Comparison of ENCODE assay signal across 18 cellular contexts in genomic region chr6:14516947-14517346, GRCh38.
DNase-seq lines count a peak whose midpoint lies in the region; ATAC-seq, FAIRE-seq and TF ChIP-seq lines count a peak whose summit lies in the region.
"Had no signal": no experiment of that assay in that cellular context is flagged by ENCODE, and none has a peak within 500 bp of the region (broad histone marks: within the 10 kb centered on the region; RNA-seq: fewer than 3 reads in every experiment).

No MANE protein-coding gene starts in this region.

- no peak for TF ChIP-seq EP300 in K562 (IDR thresholded peaks at IDR 0.05; ENCODE audit: low read length)

- FAIRE-seq in K562 (lab: Jason Lieb, UNC), result no peak
- FAIRE-seq in keratinocyte (lab: Jason Lieb, UNC), result no peak
- FAIRE-seq: A204.1 had no signal

- WGBS in K562 (ENCODE audit: insufficient coverage, low coverage, missing lambda C conversion rate), result 45% methylated on average over 11 of the region's 11 CpGs

- H3K4me1 ChIP-seq in K562 (replicated peaks in 1 of 2; ENCODE audit: control insufficient read depth in 2 of 2, insufficient read depth in 2 of 2, low read length in 2 of 2) (no peaks in the 10 kb centered on the region; a peak in 1 of 5 replicates), keratinocyte (ENCODE audit: control insufficient read depth, extremely low read depth, insufficient read depth, low read length) (peaks cover 25% of the 10 kb centered on the region), subcutaneous abdominal adipose tissue (ENCODE audit: control insufficient read depth in 5 of 5, insufficient read depth in 5 of 5, low read length in 5 of 5) (peaks cover 0 to 25% (median 13%) of the 10 kb centered on the region in 5 donors)
- H3K4me1 ChIP-seq: Caco-2 had no signal

- in situ Hi-C loops in K562 (cut with MboI), result no loop called here

- intact Hi-C loops in K562 (cut with micrococcal nuclease), result no loop called here

- dilution Hi-C loops in keratinocyte (cut with MboI; ENCODE audit: extremely low pct_ligation_motif_present, low sequenced_read_pairs), result no loop called here

- H3K4me2 ChIP-seq in K562 (ENCODE audit: insufficient read depth, low read length) (no peak overlapping the region), keratinocyte (ENCODE audit: control insufficient read depth, extremely low read depth, insufficient read depth, low read depth, low read length) (peak overlapping the region; percentile 89)

- ATAC-seq in K562 (no peak), HG03196 (IDR thresholded peaks at IDR 0.05; ENCODE audit: unreplicated experiment) (no peak), HG03565 (IDR thresholded peaks at IDR 0.05; ENCODE audit: unreplicated experiment) (no peak)

- H3K9me1 ChIP-seq in K562 (ENCODE audit: control insufficient read depth, insufficient read depth, low read length), result no peaks in the 10 kb centered on the region
- H3K9me1 ChIP-seq in keratinocyte (ENCODE audit: control insufficient read depth, extremely low read depth, insufficient read depth, low read length), result no peaks in the 10 kb centered on the region

- H3K27ac ChIP-seq in K562 (ENCODE audit: extremely low read depth, low read depth, low read length) (no peak overlapping the region), keratinocyte (ENCODE audit: control insufficient read depth, insufficient read depth, low read length) (peak overlapping the region; percentile 34), subcutaneous abdominal adipose tissue (ENCODE audit: low read depth, low read length) (peak overlapping the region; percentile 19)

- H3K79me2 ChIP-seq in K562 (ENCODE audit: control insufficient read depth, insufficient read depth, low read length) (no peaks in the 10 kb centered on the region), keratinocyte (ENCODE audit: control insufficient read depth, insufficient read depth, low read length) (no peaks in the 10 kb centered on the region)

- no peak for TF ChIP-seq POLR2A in K562 (conservative IDR thresholded peaks at IDR 0.05)

- DNase-seq in AG20443 (ENCODE audit: low spot score) (peak; percentile 39), K562 (ENCODE audit: extremely low read depth in 1 of 4, low spot score in 3 of 4) (no peak), keratinocyte (ENCODE audit: low read depth, low spot score) (no peak)
- no peak for DNase-seq in activated CD8-positive, alpha-beta memory T cell treated with anti-CD3 and anti-CD28 coated beads, Interleukin-2, amount 50 U/mL, for 4 hours
- DNase-seq: Caco-2, DMS153, HFFc6, IMR-90, MV-4-11, NCI-H1417 treated with DMSO at 0.1 percent for 48 hours, NCI-H1930, NCI-H748 treated with DMSO at 0.1 percent for 48 hours, OCI-M1, RPMI8226 had no signal

- H3K4me3 ChIP-seq in K562, result no peak overlapping the region
- peak overlapping the region in 2 of 3 experiments; percentile 49 to 50 for H3K4me3 ChIP-seq in keratinocyte (ENCODE audit: control insufficient read depth in 2 of 3, extremely low read depth in 1 of 3, insufficient read depth in 2 of 3, low read depth in 1 of 3, low read length in 3 of 3)
- peak overlapping the region in 2 of 5 donors; percentile 18 to 49 for H3K4me3 ChIP-seq in subcutaneous abdominal adipose tissue (ENCODE audit: low read depth in 1 of 5, low read length in 5 of 5)

- peak overlapping the region; percentile 81 for H2AFZ ChIP-seq in K562 (ENCODE audit: low read depth, low read length)
- peak overlapping the region; percentile 92 for H2AFZ ChIP-seq in keratinocyte (ENCODE audit: control insufficient read depth, low read length)

- H3K9ac ChIP-seq in K562 (ENCODE audit: insufficient read depth in 1 of 2, low read depth in 2 of 2, low read length in 2 of 2), result no peak overlapping the region
- peak overlapping the region; percentile 29 for H3K9ac ChIP-seq in keratinocyte (ENCODE audit: control insufficient read depth, extremely low read depth, insufficient read depth, low read length)
- H3K9ac ChIP-seq in subcutaneous abdominal adipose tissue (ENCODE audit: low read length in 5 of 5), result no peak overlapping the region

- no peak for TF ChIP-seq RAD21 in K562 (CRISPR knock-in tag; conservative IDR thresholded peaks at IDR 0.05 in 1 of 2, IDR thresholded peaks at IDR 0.05 in 1 of 2)

- TF ChIP-seq CTCF in K562 (IDR thresholded peaks at IDR 0.05 in 2 of 3, conservative IDR thresholded peaks at IDR 0.05 in 1 of 3; ENCODE audit: insufficient read depth in 2 of 3, low read depth in 1 of 3, low read length in 3 of 3) (no peak), keratinocyte (optimal IDR thresholded peaks at IDR 0.05 in 1 of 3, IDR thresholded peaks at IDR 0.05 in 1 of 3, conservative IDR thresholded peaks at IDR 0.05 in 1 of 3; ENCODE audit: extremely low read depth in 1 of 3, insufficient read depth in 2 of 3, low read length in 3 of 3) (no peak)

- H3K27me3 ChIP-seq in K562 (ENCODE audit: control insufficient read depth in 2 of 2, insufficient read depth in 2 of 2, low read length in 2 of 2) (no peaks in the 10 kb centered on the region), keratinocyte (ENCODE audit: control insufficient read depth, extremely low read depth, insufficient read depth, low read length) (no peaks in the 10 kb centered on the region), subcutaneous abdominal adipose tissue (ENCODE audit: control insufficient read depth in 5 of 5, insufficient read depth in 4 of 5, low read length in 5 of 5) (no peaks in the 10 kb centered on the region)

- H3K9me3 ChIP-seq in K562 (replicated peaks; ENCODE audit: control insufficient read depth, insufficient read depth, low read depth, low read length), result no peaks in the 10 kb centered on the region
- no peaks in the 10 kb centered on the region for H3K9me3 ChIP-seq in keratinocyte (ENCODE audit: control insufficient read depth, low read depth, low read length)
- no peaks in the 10 kb centered on the region for H3K9me3 ChIP-seq in subcutaneous abdominal adipose tissue (ENCODE audit: control insufficient read depth in 5 of 5, low read length in 5 of 5)
- H3K9me3 ChIP-seq: Caco-2 had no signal

- CTCF ChIA-PET in K562 (lab: Yijun Ruan, JAX; ENCODE audit: low intra/inter-chr PET ratio), result no interaction called here

- no TSS peak for BruUV-seq in K562 (replicated peaks; lab: Mats Ljungman, UMichigan)

- POLR2A ChIA-PET in K562 (lab: Yijun Ruan, JAX), result interaction anchor here (1.9 kb wide), 1 partner anchor 10 kb away, joined by 6 read pairs; no protein-coding TSS in a partner anchor

- H4K20me1 ChIP-seq in K562 (replicated peaks; ENCODE audit: control insufficient read depth, insufficient read depth, low read length) (no peaks in the 10 kb centered on the region), keratinocyte (ENCODE audit: control insufficient read depth, extremely low read depth, insufficient read depth, low read length) (no peaks in the 10 kb centered on the region)

- H3K36me3 ChIP-seq in K562 (ENCODE audit: control insufficient read depth, insufficient read depth, low read length) (no peaks in the 10 kb centered on the region), keratinocyte (ENCODE audit: control insufficient read depth in 2 of 2, extremely low read depth in 1 of 2, insufficient read depth in 2 of 2, low read length in 2 of 2) (no peaks in the 10 kb centered on the region), subcutaneous abdominal adipose tissue (ENCODE audit: control insufficient read depth in 5 of 5, insufficient read depth in 5 of 5, low read length in 5 of 5) (no peaks in the 10 kb centered on the region)

TF ChIP-seq in K562, 482 proteins besides CTCF, POLR2A, EP300 and RAD21 (continues in another document):
- no peak for TF ChIP-seq ZNF140 (CRISPR knock-in tag; IDR thresholded peaks at IDR 0.05)
- no peak for TF ChIP-seq CHCHD3 (CRISPR knock-in tag; IDR thresholded peaks at IDR 0.05)
- no peak for TF ChIP-seq FUS (optimal IDR thresholded peaks at IDR 0.05; ENCODE audit: low read depth, low read length)
- 0 out of 2 replicates have a peak, but pooled peaks have one; percentile 8 for TF ChIP-seq ETV1 (tag; conservative IDR thresholded peaks at IDR 0.05; ENCODE audit: low read depth)
- no peak for TF ChIP-seq PHF21A (IDR thresholded peaks at IDR 0.05; ENCODE audit: borderline replicate concordance, low read depth)
- TF ChIP-seq CHD4 (IDR thresholded peaks at IDR 0.05; ENCODE audit: insufficient read depth, insufficient replicate concordance, low read depth, low read length, poor library complexity, severe bottlenecking), result no peak
- TF ChIP-seq CEBPB (tag; IDR thresholded peaks at IDR 0.05), result 0 out of 2 replicates have a peak, but pooled peaks have one; percentile 14
- TF ChIP-seq ZNF589 (CRISPR knock-in tag; IDR thresholded peaks at IDR 0.05; ENCODE audit: low read depth), result no peak
- no peak for TF ChIP-seq TAL1 (IDR thresholded peaks at IDR 0.05)
- no peak for TF ChIP-seq MYC (IDR thresholded peaks at IDR 0.05; ENCODE audit: low read depth, low read length)
- no peak for TF ChIP-seq MYC (CRISPR knock-in tag; IDR thresholded peaks at IDR 0.05; ENCODE audit: borderline replicate concordance, low read depth)
- no peak for TF ChIP-seq AFF4 (CRISPR knock-in tag; IDR thresholded peaks at IDR 0.05)
